In genomic region chr3:50298836-50299637, GRCh38 we compare ENCODE assay signal across 8 cellular contexts. TPM values are rescaled to one million over a fixed set of nuclear protein-coding genes. Genes with fewer than 3 reads are reported as not detected.
A peak's percentile ranks its signal among the peaks of the same experiment; 100 is the strongest.
DNase-seq lines count a peak whose midpoint lies in the region; ATAC-seq lines count a peak whose summit lies in the region.

TSS of gene HYAL3 (minus strand) at chr3:50299405. CDS start at chr3:50295602, 3,803 bp downstream.
TSS of gene NAA80 (minus strand) at chr3:50299405. CDS start at chr3:50297463, 1,942 bp downstream.

- no peaks in the 10 kb centered on the region for H3K27me3 Mint-ChIP-seq in effector memory CD8-positive, alpha-beta T cell

- DNase-seq in COLO829 (ENCODE audit: low spot score), result peak; percentile 99
- DNase-seq in HS-5 (ENCODE audit: low read depth), result peak; percentile 98
- DNase-seq in NOMO-1 (lab: John Stamatoyannopoulos, UW; ENCODE audit: unreplicated experiment in 2 of 2), result peak; percentile 99 to 100
- DNase-seq in activated CD8-positive, alpha-beta memory T cell treated with anti-CD3 and anti-CD28 coated beads for 4 hours (ENCODE audit: low read depth in 2 of 2), result peak; percentile 99
- DNase-seq in effector memory CD8-positive, alpha-beta T cell, result peak; percentile 98 to 100 (median 99)
- peak; percentile 100 for DNase-seq in mesendoderm
- DNase-seq in stimulated activated CD8-positive, alpha-beta memory T cell treated with anti-CD3 and anti-CD28 coated beads, Interleukin-15, amount 100 ng/mL, for 1 hour (ENCODE audit: low read depth), result peak; percentile 98

- H2AK5ac ChIP-seq in mesendoderm (ENCODE audit: low read length), result no peak within 1 kb of the TSS

- H3K4me1 ChIP-seq in mesendoderm (ENCODE audit: control insufficient read depth, low read depth, low read length), result peaks cover 6% of the 10 kb centered on the region

- no peak within 1 kb of the TSS for H2BK15ac ChIP-seq in mesendoderm (replicated peaks; ENCODE audit: low read depth)

- peak within 1 kb of the TSS; percentile 5 for H2BK5ac ChIP-seq in mesendoderm (ENCODE audit: low read length)

- no peak within 1 kb of the TSS for H2BK120ac ChIP-seq in mesendoderm (ENCODE audit: low read depth, low read length)

- H3K9ac ChIP-seq in mesendoderm (ENCODE audit: low read length), result peak within 1 kb of the TSS; percentile 87

- H3K4me3 ChIP-seq in mesendoderm (ENCODE audit: low read length), result peak within 1 kb of the TSS; percentile 82

- H3K27ac Mint-ChIP-seq in effector memory CD8-positive, alpha-beta T cell, result peak within 1 kb of the TSS; percentile 94 to 97

- H3K79me2 ChIP-seq in mesendoderm (ENCODE audit: control insufficient read depth, insufficient read depth, low read length), result no peaks in the 10 kb centered on the region

- ATAC-seq in GM19468 (IDR thresholded peaks at IDR 0.05; ENCODE audit: extremely low read depth, unreplicated experiment), result peak; percentile 69
- peak; percentile 83 for ATAC-seq in effector memory CD8-positive, alpha-beta T cell (replicated peaks)

- no peaks in the 10 kb centered on the region for H3K79me1 ChIP-seq in mesendoderm (ENCODE audit: low read length)

- H3K56ac ChIP-seq in mesendoderm (ENCODE audit: low read length), result peak within 1 kb of the TSS; percentile 77

- H3K27me3 ChIP-seq in mesendoderm (ENCODE audit: insufficient read depth, low read length, poor library complexity), result no peaks in the 10 kb centered on the region

- H3K23ac ChIP-seq in mesendoderm (ENCODE audit: low read length), result no peak within 1 kb of the TSS

- H3K4me2 ChIP-seq in mesendoderm (ENCODE audit: low read length), result peak within 1 kb of the TSS; percentile 47

- WGBS in mesendoderm (ENCODE audit: extremely low coverage, insufficient coverage, low lambda C conversion rate), result no CpG with 5 or more reads among the region's 61 CpGs

- peak within 1 kb of the TSS; percentile 85 to 97 for H3K4me3 Mint-ChIP-seq in effector memory CD8-positive, alpha-beta T cell

- H3K9me3 Mint-ChIP-seq in effector memory CD8-positive, alpha-beta T cell, result no peaks in the 10 kb centered on the region

- peak within 1 kb of the TSS; percentile 47 for H3K27ac ChIP-seq in mesendoderm (ENCODE audit: low read depth, low read length)

- H3K4ac ChIP-seq in mesendoderm (ENCODE audit: low read depth, low read length), result no peak within 1 kb of the TSS

- peaks cover 20 to 23% of the 10 kb centered on the region in 2 donors for H3K4me1 Mint-ChIP-seq in effector memory CD8-positive, alpha-beta T cell (ENCODE audit: low read depth in 2 of 2)

- H3K18ac ChIP-seq in mesendoderm (ENCODE audit: low read length), result peak within 1 kb of the TSS; percentile 11

- no peak within 1 kb of the TSS for H4K5ac ChIP-seq in mesendoderm (ENCODE audit: low read length)

- H3K36me3 Mint-ChIP-seq in effector memory CD8-positive, alpha-beta T cell (ENCODE audit: insufficient read depth), result peaks cover 12% of the 10 kb centered on the region

- no peaks in the 10 kb centered on the region for H3K36me3 ChIP-seq in mesendoderm (ENCODE audit: control insufficient read depth, insufficient read depth, low read length)

- no peak within 1 kb of the TSS for H4K8ac ChIP-seq in mesendoderm (ENCODE audit: low read depth, low read length)

RNA-seq across cellular contexts. Expression of gene HYAL3, which starts in this region (rescaled TPM):
- 3.6 TPM for polyA plus RNA-seq in mesendoderm (2013, experiment 1 of 2)
- 3.0 TPM for polyA plus RNA-seq in mesendoderm (2013, experiment 2 of 2)

RNA-seq across cellular contexts. Expression of gene NAA80, which starts in this region (rescaled TPM):
- polyA plus RNA-seq in mesendoderm (2013, experiment 1 of 2), result 6.2 TPM
- polyA plus RNA-seq in mesendoderm (2013, experiment 2 of 2), result 6.0 TPM

Comparison
In these comparisons a context has a peak if more than half of its experiments do, and no peak if none do; other contexts are left out.
1. Peak in every context shown above with its lines: DNase-seq, ATAC-seq, H3K4me3 ChIP-seq and H3K27ac ChIP-seq.